14 cellular contexts compared by ENCODE assay signal in the genomic region with DNA sequence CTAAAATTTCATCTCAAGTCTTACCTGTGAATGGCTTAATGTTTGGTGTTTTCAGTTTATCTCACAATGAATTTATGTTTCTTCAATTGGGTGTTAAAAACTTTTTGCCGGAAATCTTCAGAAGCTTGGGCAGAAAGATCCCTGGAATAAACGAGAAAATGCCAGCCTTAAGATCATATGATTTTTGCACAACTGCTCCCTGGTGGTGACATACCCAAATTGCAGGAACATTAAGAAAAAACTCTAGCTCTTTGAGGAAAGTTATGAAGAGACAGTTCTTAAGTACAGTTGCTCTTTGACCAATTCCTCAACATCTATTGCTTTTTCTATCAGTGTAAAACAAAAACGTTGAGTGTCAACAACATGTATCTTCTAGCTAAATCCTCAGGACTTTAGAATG. TPM values are rescaled to one million over a fixed set of nuclear protein-coding genes. Genes with fewer than 3 reads are reported as not detected.
DNase-seq lines count a peak whose midpoint lies in the region; ATAC-seq, FAIRE-seq and TF ChIP-seq lines count a peak whose summit lies in the region.
"Had no signal": no experiment of that assay in that cellular context is flagged by ENCODE, and none has a peak within 500 bp of the region (broad histone marks: within the 10 kb centered on the region; RNA-seq: fewer than 3 reads in every experiment).

No MANE protein-coding gene starts in this region.

- H3K27me3 Mint-ChIP-seq in chondrocyte (ENCODE audit: low read depth), result no peaks in the 10 kb centered on the region
- peaks cover 3% of the 10 kb centered on the region for H3K27me3 Mint-ChIP-seq in neural progenitor cell (ENCODE audit: insufficient read depth, low read depth)
- H3K27me3 Mint-ChIP-seq: activated naive CD4-positive, alpha-beta T cell treated with anti-CD3 and anti-CD28 coated beads, Interleukin-2, amount 10 ng/mL, durations not matched to agents 7 days and 5 days had no signal

- no peaks in the 10 kb centered on the region for H3K9me3 ChIP-seq in neural progenitor cell (ENCODE audit: low read depth)
- H3K9me3 ChIP-seq: esophagus muscularis mucosa had no signal

- peak; percentile 31; the same call in 1 of the 2 replicates for TF ChIP-seq RAD21 in Ishikawa (IDR thresholded peaks at IDR 0.05; ENCODE audit: low read depth)

- TF ChIP-seq EP300 in Ishikawa (IDR thresholded peaks at IDR 0.05; ENCODE audit: borderline replicate concordance), result no peak

- no peaks in the 10 kb centered on the region for H3K79me2 ChIP-seq in neural progenitor cell (ENCODE audit: low read depth)

- H3K4me1 Mint-ChIP-seq in chondrocyte (ENCODE audit: low read depth), result no peaks in the 10 kb centered on the region
- peaks cover 10% of the 10 kb centered on the region for H3K4me1 Mint-ChIP-seq in neural progenitor cell
- H3K4me1 Mint-ChIP-seq: activated naive CD4-positive, alpha-beta T cell treated with anti-CD3 and anti-CD28 coated beads, Interleukin-2, amount 10 ng/mL, durations not matched to agents 7 days and 5 days had no signal

- TF ChIP-seq CTCF in D721Med (IDR thresholded peaks at IDR 0.05; ENCODE audit: insufficient read depth, missing control alignments) (peak; percentile 9), chondrocyte (IDR thresholded peaks at IDR 0.05) (peak; percentile 58), neural progenitor cell (IDR thresholded peaks at IDR 0.05) (peak; percentile 40)

- no peak overlapping the region for H3K4me3 ChIP-seq in neural progenitor cell
- H3K4me3 ChIP-seq: esophagus muscularis mucosa had no signal

- no peaks in the 10 kb centered on the region for H3K27me3 ChIP-seq in neural progenitor cell
- H3K27me3 ChIP-seq: esophagus muscularis mucosa had no signal

- no peaks in the 10 kb centered on the region for H3K36me3 ChIP-seq in neural progenitor cell
- H3K36me3 ChIP-seq: esophagus muscularis mucosa had no signal

- peaks cover 10% of the 10 kb centered on the region for H3F3A ChIP-seq in neural progenitor cell (ENCODE audit: low read depth)

- H2AFZ ChIP-seq in neural progenitor cell (replicated peaks), result no peak overlapping the region

- peaks cover 14% of the 10 kb centered on the region for H3K4me1 ChIP-seq in neural progenitor cell
- H3K4me1 ChIP-seq: esophagus muscularis mucosa had no signal

- H3K36me3 Mint-ChIP-seq in chondrocyte (ENCODE audit: low read depth) (peaks cover 4% of the 10 kb centered on the region), neural progenitor cell (peaks cover 2% of the 10 kb centered on the region)
- H3K36me3 Mint-ChIP-seq: activated naive CD4-positive, alpha-beta T cell treated with anti-CD3 and anti-CD28 coated beads, Interleukin-2, amount 10 ng/mL, durations not matched to agents 7 days and 5 days had no signal

- ATAC-seq in GM18870 (IDR thresholded peaks at IDR 0.05; ENCODE audit: unreplicated experiment), result no peak

- H3K9me3 Mint-ChIP-seq in chondrocyte (ENCODE audit: low read depth), result peaks cover 11% of the 10 kb centered on the region
- peaks cover 14% of the 10 kb centered on the region for H3K9me3 Mint-ChIP-seq in neural progenitor cell

- H3K27ac Mint-ChIP-seq in chondrocyte (ENCODE audit: unreplicated experiment) (no peak overlapping the region), neural progenitor cell (no peak overlapping the region)
- H3K27ac Mint-ChIP-seq: activated naive CD4-positive, alpha-beta T cell treated with anti-CD3 and anti-CD28 coated beads, Interleukin-2, amount 10 ng/mL, durations not matched to agents 7 days and 5 days; naive B cell had no signal

- no peak overlapping the region for H3K4me2 ChIP-seq in neural progenitor cell

- no peak overlapping the region for H3K4me3 Mint-ChIP-seq in chondrocyte (ENCODE audit: unreplicated experiment)
- H3K4me3 Mint-ChIP-seq in neural progenitor cell, result no peak overlapping the region
- H3K4me3 Mint-ChIP-seq: activated naive CD4-positive, alpha-beta T cell treated with anti-CD3 and anti-CD28 coated beads, Interleukin-2, amount 10 ng/mL, durations not matched to agents 7 days and 5 days; naive B cell had no signal

- no peak overlapping the region for H3K27ac ChIP-seq in neural progenitor cell
- H3K27ac ChIP-seq: esophagus muscularis mucosa had no signal

- no peak for FAIRE-seq in D721Med (lab: Jason Lieb, UNC)
- FAIRE-seq: islet of Langerhans had no signal

- no peak for DNase-seq in D721Med (ENCODE audit: insufficient read length, low spot score)
- no peak for DNase-seq in chondrocyte (ENCODE audit: low spot score)
- no peak for DNase-seq in neural progenitor cell (ENCODE audit: low spot score)
- no peak for DNase-seq in GDM1 (lab: John Stamatoyannopoulos, UW)
- DNase-seq in SKM-1 (lab: John Stamatoyannopoulos, UW; ENCODE audit: unreplicated experiment), result no peak
- DNase-seq: activated naive CD4-positive, alpha-beta T cell treated with anti-CD3 and anti-CD28 coated beads, Interleukin-2, amount 10 ng/mL, durations not matched to agents 7 days and 5 days; DMS79; naive B cell; NCI-H226; T-helper 9 cell had no signal

- no peaks in the 10 kb centered on the region for H4K20me1 ChIP-seq in neural progenitor cell (ENCODE audit: low read depth)

- no peak overlapping the region for H3K9ac ChIP-seq in neural progenitor cell

TF ChIP-seq in Ishikawa, 13 proteins besides CTCF, POLR2A, EP300 and RAD21:
- TF ChIP-seq, protein P1, sequence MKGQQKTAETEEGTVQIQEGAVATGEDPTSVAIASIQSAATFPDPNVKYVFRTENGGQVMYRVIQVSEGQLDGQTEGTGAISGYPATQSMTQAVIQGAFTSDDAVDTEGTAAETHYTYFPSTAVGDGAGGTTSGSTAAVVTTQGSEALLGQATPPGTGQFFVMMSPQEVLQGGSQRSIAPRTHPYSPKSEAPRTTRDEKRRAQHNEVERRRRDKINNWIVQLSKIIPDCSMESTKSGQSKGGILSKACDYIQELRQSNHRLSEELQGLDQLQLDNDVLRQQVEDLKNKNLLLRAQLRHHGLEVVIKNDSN (IDR thresholded peaks at IDR 0.05), result no peak
- TF ChIP-seq CEBPB (IDR thresholded peaks at IDR 0.05) (no peak), YY1 (IDR thresholded peaks at IDR 0.05; ENCODE audit: low read depth) (no peak), TAF1 (IDR thresholded peaks at IDR 0.05; ENCODE audit: low read depth) (no peak), FOXM1 (IDR thresholded peaks at IDR 0.05; ENCODE audit: borderline replicate concordance, low read depth) (no peak), TEAD4 (IDR thresholded peaks at IDR 0.05) (no peak), NFIC (IDR thresholded peaks at IDR 0.05) (no peak), TCF12 (IDR thresholded peaks at IDR 0.05; ENCODE audit: low read depth) (no peak), CREB1 (IDR thresholded peaks at IDR 0.05; ENCODE audit: low read depth) (no peak), EGR1 (IDR thresholded peaks at IDR 0.05) (no peak), ZBTB7A (IDR thresholded peaks at IDR 0.05; ENCODE audit: low read depth) (no peak)
- TF ChIP-seq, protein P2, sequence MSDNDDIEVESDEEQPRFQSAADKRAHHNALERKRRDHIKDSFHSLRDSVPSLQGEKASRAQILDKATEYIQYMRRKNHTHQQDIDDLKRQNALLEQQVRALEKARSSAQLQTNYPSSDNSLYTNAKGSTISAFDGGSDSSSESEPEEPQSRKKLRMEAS (IDR thresholded peaks at IDR 0.05), result no peak
- TF ChIP-seq, protein P3, sequence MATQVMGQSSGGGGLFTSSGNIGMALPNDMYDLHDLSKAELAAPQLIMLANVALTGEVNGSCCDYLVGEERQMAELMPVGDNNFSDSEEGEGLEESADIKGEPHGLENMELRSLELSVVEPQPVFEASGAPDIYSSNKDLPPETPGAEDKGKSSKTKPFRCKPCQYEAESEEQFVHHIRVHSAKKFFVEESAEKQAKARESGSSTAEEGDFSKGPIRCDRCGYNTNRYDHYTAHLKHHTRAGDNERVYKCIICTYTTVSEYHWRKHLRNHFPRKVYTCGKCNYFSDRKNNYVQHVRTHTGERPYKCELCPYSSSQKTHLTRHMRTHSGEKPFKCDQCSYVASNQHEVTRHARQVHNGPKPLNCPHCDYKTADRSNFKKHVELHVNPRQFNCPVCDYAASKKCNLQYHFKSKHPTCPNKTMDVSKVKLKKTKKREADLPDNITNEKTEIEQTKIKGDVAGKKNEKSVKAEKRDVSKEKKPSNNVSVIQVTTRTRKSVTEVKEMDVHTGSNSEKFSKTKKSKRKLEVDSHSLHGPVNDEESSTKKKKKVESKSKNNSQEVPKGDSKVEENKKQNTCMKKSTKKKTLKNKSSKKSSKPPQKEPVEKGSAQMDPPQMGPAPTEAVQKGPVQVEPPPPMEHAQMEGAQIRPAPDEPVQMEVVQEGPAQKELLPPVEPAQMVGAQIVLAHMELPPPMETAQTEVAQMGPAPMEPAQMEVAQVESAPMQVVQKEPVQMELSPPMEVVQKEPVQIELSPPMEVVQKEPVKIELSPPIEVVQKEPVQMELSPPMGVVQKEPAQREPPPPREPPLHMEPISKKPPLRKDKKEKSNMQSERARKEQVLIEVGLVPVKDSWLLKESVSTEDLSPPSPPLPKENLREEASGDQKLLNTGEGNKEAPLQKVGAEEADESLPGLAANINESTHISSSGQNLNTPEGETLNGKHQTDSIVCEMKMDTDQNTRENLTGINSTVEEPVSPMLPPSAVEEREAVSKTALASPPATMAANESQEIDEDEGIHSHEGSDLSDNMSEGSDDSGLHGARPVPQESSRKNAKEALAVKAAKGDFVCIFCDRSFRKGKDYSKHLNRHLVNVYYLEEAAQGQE (IDR thresholded peaks at IDR 0.05; ENCODE audit: low read depth), result no peak

RNA-seq across cellular contexts. Expression of a gene that starts 48.2 kb away (rescaled TPM):
- total RNA-seq in chondrocyte (5.1 to 10.2 TPM (median 8.2 TPM) in 3 replicates), neural progenitor cell (ENCODE audit: low replicate concordance) (1.2 and 2.8 TPM in 2 replicates)
